Comparison of ENCODE assay signal across 19 cellular contexts in genomic region chr12:116157845-116158267, GRCh38.
A peak's percentile ranks its signal among the peaks of the same experiment; 100 is the strongest.
DNase-seq lines count a peak whose midpoint lies in the region; ATAC-seq and TF ChIP-seq lines count a peak whose summit lies in the region.
"Had no signal": no experiment of that assay in that cellular context is flagged by ENCODE, and none has a peak within 500 bp of the region (broad histone marks: within the 10 kb centered on the region; RNA-seq: fewer than 3 reads in every experiment).

No MANE protein-coding gene starts in this region.

- H3K27ac Mint-ChIP-seq in WTC11, result peak overlapping the region; percentile 23
- H3K27ac Mint-ChIP-seq in nephron progenitor cell, result peak overlapping the region; percentile 41
- H3K27ac Mint-ChIP-seq: CD8-positive, alpha-beta T cell; stimulated activated naive B cell treated with anti-CD40 and anti-IgM and Interleukin-4, amounts not matched to agents 10 μg/mL and 1 μg/mL and 100 μg/mL, for 72 hours had no signal

- H3K27me3 Mint-ChIP-seq in WTC11 (ENCODE audit: low read depth) (no peaks in the 10 kb centered on the region), nephron progenitor cell (ENCODE audit: low read depth, poor library complexity) (peaks cover 3% of the 10 kb centered on the region)
- H3K27me3 Mint-ChIP-seq: activated naive CD4-positive, alpha-beta T cell treated with anti-CD3 and anti-CD28 coated beads, Interleukin-2, amount 50 U/mL, for 24 hours; stimulated activated naive B cell treated with anti-CD40 and anti-IgM and Interleukin-4, amounts not matched to agents 10 μg/mL and 1 μg/mL and 100 μg/mL, for 72 hours had no signal

- POLR2A ChIA-PET in WTC11 (lab: Charles Lee), result no interaction called here

- in situ Hi-C loops in GM13976 (cut with MboI; ENCODE audit: low sequenced_read_pairs, unreplicated experiment), result no loop called here

- H3K4me3 Mint-ChIP-seq in WTC11, result peak overlapping the region; percentile 14
- no peak overlapping the region for H3K4me3 Mint-ChIP-seq in nephron progenitor cell
- H3K4me3 Mint-ChIP-seq: activated naive CD4-positive, alpha-beta T cell treated with anti-CD3 and anti-CD28 coated beads, Interleukin-2, amount 50 U/mL, for 24 hours; CD8-positive, alpha-beta T cell; stimulated activated naive B cell treated with anti-CD40 and anti-IgM and Interleukin-4, amounts not matched to agents 10 μg/mL and 1 μg/mL and 100 μg/mL, for 72 hours had no signal

- peak; percentile 22 for DNase-seq in NCI-H345 (lab: John Stamatoyannopoulos, UW)
- no peak for DNase-seq in NCI-H345 treated with DMSO at 0.1 percent for 48 hours (lab: John Stamatoyannopoulos, UW; ENCODE audit: unreplicated experiment)
- DNase-seq in NCI-H2029 treated with DMSO at 0.1 percent for 48 hours (lab: John Stamatoyannopoulos, UW), result peak; percentile 54
- no peak for DNase-seq in WTC11 (ENCODE audit: low spot score)
- no peak for DNase-seq in nephron progenitor cell
- DNase-seq in HUDEP-2 (lab: John Stamatoyannopoulos, UW; ENCODE audit: unreplicated experiment in 76 of 76), result no peak
- DNase-seq in GM13976 (ENCODE audit: low spot score), result no peak
- DNase-seq: CD8-positive, alpha-beta T cell; effector memory CD4-positive, alpha-beta T cell; GDM1; hypothalamus; NCI-H524 treated with DMSO at 0.1 percent for 48 hours; posterior cingulate gyrus; stimulated activated naive B cell treated with anti-CD40 and anti-IgM and Interleukin-4, amounts not matched to agents 10 μg/mL and 1 μg/mL and 100 μg/mL, for 72 hours had no signal

- ATAC-seq in WTC11 (peak; percentile 62), HG03196 (IDR thresholded peaks at IDR 0.05; ENCODE audit: unreplicated experiment) (no peak)
- ATAC-seq: activated CD4-positive, CD25-positive, alpha-beta regulatory T cell treated with anti-CD3 and anti-CD28 coated beads, Interleukin-2, amount 50 U/mL, for 24 hours; CD8-positive, alpha-beta T cell; HepG2; left lobe of liver; stimulated activated naive B cell treated with anti-CD40 and anti-IgM and Interleukin-4, amounts not matched to agents 10 μg/mL and 1 μg/mL and 100 μg/mL, for 72 hours had no signal

- H3K9me3 Mint-ChIP-seq in WTC11 (no peaks in the 10 kb centered on the region), nephron progenitor cell (no peaks in the 10 kb centered on the region)
- H3K9me3 Mint-ChIP-seq: activated naive CD4-positive, alpha-beta T cell treated with anti-CD3 and anti-CD28 coated beads, Interleukin-2, amount 50 U/mL, for 24 hours; CD8-positive, alpha-beta T cell; stimulated activated naive B cell treated with anti-CD40 and anti-IgM and Interleukin-4, amounts not matched to agents 10 μg/mL and 1 μg/mL and 100 μg/mL, for 72 hours had no signal

- H3K4me1 Mint-ChIP-seq in WTC11 (peaks cover 65% of the 10 kb centered on the region), nephron progenitor cell (peaks cover 59% of the 10 kb centered on the region)

- H3K36me3 Mint-ChIP-seq in WTC11, result no peaks in the 10 kb centered on the region
- no peaks in the 10 kb centered on the region for H3K36me3 Mint-ChIP-seq in nephron progenitor cell (ENCODE audit: low read depth)
- H3K36me3 Mint-ChIP-seq: activated naive CD4-positive, alpha-beta T cell treated with anti-CD3 and anti-CD28 coated beads, Interleukin-2, amount 50 U/mL, for 24 hours had no signal

- CTCF ChIA-PET in WTC11 (lab: Charles Lee), result interaction anchor here (0.7 kb wide), 1 partner anchor 993 kb away, joined by 3 read pairs; no protein-coding TSS in a partner anchor

- TF ChIP-seq CTCF in WTC11 (IDR thresholded peaks at IDR 0.05), result no peak
- no peak for TF ChIP-seq CTCF in nephron progenitor cell (IDR thresholded peaks at IDR 0.05)
- TF ChIP-seq CTCF in GM13976 (IDR thresholded peaks at IDR 0.05; ENCODE audit: borderline replicate concordance, control extremely low read depth, extremely low read depth, insufficient read depth, missing control alignments), result no peak

TF ChIP-seq in WTC11, 78 proteins besides CTCF, POLR2A, EP300 and RAD21:
- TF ChIP-seq MAX (CRISPR knock-in tag; IDR thresholded peaks at IDR 0.05), result no peak
- no peak for TF ChIP-seq NR1H2 (CRISPR knock-in tag; IDR thresholded peaks at IDR 0.05)
- TF ChIP-seq ATF1 (CRISPR knock-in tag; IDR thresholded peaks at IDR 0.05), result no peak
- TF ChIP-seq CBFB (CRISPR knock-in tag; IDR thresholded peaks at IDR 0.05; ENCODE audit: low read depth), result no peak

Comparison
In these comparisons a context has a peak if more than half of its experiments do, and no peak if none do; other contexts are left out.
1. DNase-seq: peak in NCI-H345 (single experiment) and NCI-H2029 treated with DMSO at 0.1 percent for 48 hours (single experiment); none in NCI-H345 treated with DMSO at 0.1 percent for 48 hours (single experiment), WTC11 (single experiment), nephron progenitor cell (single experiment), HUDEP-2 (0 of 76) and GM13976 (single experiment).